ENCODE assay signal across 10 cellular contexts in genomic region chr13:97257228-97257755, GRCh38. TPM values are rescaled to one million over a fixed set of nuclear protein-coding genes. Genes with fewer than 3 reads are reported as not detected.
DNase-seq lines count a peak whose midpoint lies in the region; ATAC-seq and TF ChIP-seq lines count a peak whose summit lies in the region.
"Had no signal": no experiment of that assay in that cellular context is flagged by ENCODE, and none has a peak within 500 bp of the region (broad histone marks: within the 10 kb centered on the region; RNA-seq: fewer than 3 reads in every experiment).

No MANE protein-coding gene starts in this region.

- H3K4me1 ChIP-seq in Panc1 (ENCODE audit: control insufficient read depth, insufficient read depth, low read length) (peaks cover 98% of the 10 kb centered on the region), sigmoid colon (peaks cover 0 to 98% (median 96%) of the 10 kb centered on the region in 4 donors)

- CTCF ChIA-PET in Panc1 (lab: Charles Lee) = interaction anchor here (0.5 kb wide), 1 partner anchor 14 kb away, joined by 3 read pairs; no protein-coding TSS in a partner anchor

- TF ChIP-seq POLR2A in sigmoid colon (IDR thresholded peaks at IDR 0.05) = no peak

- BruUV-seq in Panc1 (replicated peaks; lab: Mats Ljungman, UMichigan) = no TSS peak

- in situ Hi-C loops in Caki2 (cut with HindIII; ENCODE audit: low pct_unique_long_range_greater_than_20kb, low sequenced_read_pairs) = no loop called here
- in situ Hi-C loops in Panc1 (cut with HindIII; ENCODE audit: low pct_unique_long_range_greater_than_20kb, low sequenced_read_pairs) = no loop called here

- POLR2A ChIA-PET in Panc1 (lab: Charles Lee) = interaction anchor here (0.6 to 1.1 kb wide), 5 partner anchors 9 to 50 kb away, joined by 3 to 7 read pairs (median 3); no protein-coding TSS in a partner anchor

- H3K9me3 ChIP-seq in Panc1 (ENCODE audit: control insufficient read depth, insufficient read depth, low read depth, low read length) (no peaks in the 10 kb centered on the region), sigmoid colon (no peaks in the 10 kb centered on the region)

- ATAC-seq in Panc1 (no peak), GM18858 (IDR thresholded peaks at IDR 0.05; ENCODE audit: unreplicated experiment) (no peak), GM21825 (IDR thresholded peaks at IDR 0.05; ENCODE audit: unreplicated experiment) (no peak)

- H3K27ac ChIP-seq in Panc1 (ENCODE audit: low read length) (peak overlapping the region; percentile 100), epithelial cell of prostate (peak overlapping the region; percentile 63), sigmoid colon (peak overlapping the region; percentile 62 to 86 (median 80))

- peaks cover 3% of the 10 kb centered on the region for H3K36me3 ChIP-seq in Panc1 (ENCODE audit: control insufficient read depth, insufficient read depth, low read length)
- no peaks in the 10 kb centered on the region for H3K36me3 ChIP-seq in sigmoid colon

- no peak for TF ChIP-seq EP300 in sigmoid colon (IDR thresholded peaks at IDR 0.05)

- 85 to 89% methylated on average over 6 of the region's 6 CpGs for WGBS in sigmoid colon, 2 donors

- DNase-seq in Caki2 (ENCODE audit: low read depth) (peak; percentile 4), Panc1 (ENCODE audit: low read depth, low spot score) (no peak), epithelial cell of prostate (ENCODE audit: low read depth, low spot score) (no peak), sigmoid colon (no peak), globus pallidus (ENCODE audit: low spot score) (no peak), anterior cingulate cortex (lab: John Stamatoyannopoulos, UW) (no peak)
- DNase-seq: cortex of kidney, Karpas-422 had no signal

- intact Hi-C loops in Panc1 (cut with micrococcal nuclease; ENCODE audit: unreplicated experiment) (no loop called here), sigmoid colon (cut with DNase I) (no loop called here)

- H3K4me3 ChIP-seq in Panc1 (ENCODE audit: low read depth in 2 of 2, low read length in 2 of 2) (no peak overlapping the region), sigmoid colon (no peak overlapping the region)

- no peaks in the 10 kb centered on the region for H3K27me3 ChIP-seq in Panc1 (ENCODE audit: control insufficient read depth, insufficient read depth, low read length)
- H3K27me3 ChIP-seq in sigmoid colon = no peaks in the 10 kb centered on the region

- TF ChIP-seq CTCF in Panc1 (IDR thresholded peaks at IDR 0.05) (no peak), sigmoid colon (IDR thresholded peaks at IDR 0.05) (no peak)

RNA-seq across cellular contexts. Expression of gene MBNL2, which starts 35.2 kb away (rescaled TPM):
- 9.6 and 14.0 TPM in 2 replicates for total RNA-seq in Caki2 (2014; rRNA removed; shearing (Covaris generic); ENCODE audit: low replicate concordance)
- total RNA-seq in Panc1 (2021; ENCODE audit: unreplicated experiment) (103 TPM), sigmoid colon (100 to 1,000 TPM in 1 of 4 donors, 10 to 100 TPM in 3; 84.7 to 110 (median 95.1) TPM)
- 42.3 TPM for polyA plus RNA-seq in Panc1 (2012; ENCODE audit: insufficient read length)
- polyA plus RNA-seq in sigmoid colon = 10 to 100 TPM; 11.8 to 16.2 (median 14.8) TPM
